8 cellular contexts compared by ENCODE assay signal in the genomic region with DNA sequence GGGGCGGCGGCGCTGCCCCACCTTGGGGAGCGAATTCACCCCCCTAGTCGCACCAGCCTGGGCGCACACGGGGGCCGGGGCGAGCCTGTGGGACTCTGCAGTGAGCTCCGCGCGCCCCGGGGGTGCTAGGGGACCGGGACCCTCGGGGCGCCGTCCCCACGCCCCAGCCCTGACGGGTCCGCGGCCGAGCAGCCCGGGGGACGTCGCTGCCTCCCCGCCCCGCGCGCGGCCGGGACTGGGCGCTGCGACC.
DNase-seq lines count a peak whose midpoint lies in the region; TF ChIP-seq lines count a peak whose summit lies in the region.

No MANE protein-coding gene starts in this region.

- H3K27ac ChIP-seq in effector memory CD4-positive, alpha-beta T cell (ENCODE audit: insufficient read depth, low read length, poor library complexity, severe bottlenecking): no peak overlapping the region
- H3K27ac ChIP-seq in neutrophil: peak overlapping the region; percentile 92

- peak overlapping the region; percentile 95 for H3K4me2 ChIP-seq in Loucy (ENCODE audit: low read depth, low read length, poor library complexity, severe bottlenecking)

- no peak for TF ChIP-seq CTCF in Loucy (conservative IDR thresholded peaks at IDR 0.05; ENCODE audit: low read length)
- TF ChIP-seq CTCF in neutrophil (IDR thresholded peaks at IDR 0.05): no peak

- H3K9ac ChIP-seq in ES-I3 (ENCODE audit: low read depth, low read length) (peak overlapping the region; percentile 58; the same call in 1 of the 2 replicates), Loucy (ENCODE audit: low read depth, low read length, poor library complexity, severe bottlenecking) (peak overlapping the region; percentile 73)

- H3K79me2 ChIP-seq in Loucy (ENCODE audit: insufficient read depth, low read length): peaks cover 39% of the 10 kb centered on the region

- H3K4me1 ChIP-seq in ES-I3 (ENCODE audit: insufficient read depth, low read length) (no peaks in the 10 kb centered on the region), Loucy (ENCODE audit: insufficient read depth, low read length, poor library complexity, severe bottlenecking) (peaks cover 56% of the 10 kb centered on the region), neutrophil (ENCODE audit: control insufficient read depth in 1 of 2, insufficient read depth in 1 of 2, low read depth in 1 of 2, low read length in 1 of 2) (peaks cover 25 to 32% of the 10 kb centered on the region in 2 experiments)
- peaks cover 9% of the 10 kb centered on the region for H3K4me1 ChIP-seq in effector memory CD4-positive, alpha-beta T cell (ENCODE audit: control insufficient read depth, insufficient read depth, low read length, poor library complexity, severe bottlenecking)

- H3K36me3 ChIP-seq in ES-I3 (ENCODE audit: insufficient read depth, low read length): no peaks in the 10 kb centered on the region
- no peaks in the 10 kb centered on the region for H3K36me3 ChIP-seq in Loucy (ENCODE audit: insufficient read depth, low read length)
- H3K36me3 ChIP-seq in effector memory CD4-positive, alpha-beta T cell (ENCODE audit: control insufficient read depth, insufficient read depth, low read length): no peaks in the 10 kb centered on the region
- H3K36me3 ChIP-seq in neutrophil: no peaks in the 10 kb centered on the region

- H4K20me1 ChIP-seq in Loucy (ENCODE audit: insufficient read depth, low read length, poor library complexity, severe bottlenecking): no peaks in the 10 kb centered on the region

- H3K27me3 ChIP-seq in Loucy (ENCODE audit: insufficient read depth, low read length, poor library complexity, severe bottlenecking) (no peaks in the 10 kb centered on the region), neutrophil (peaks cover 10% of the 10 kb centered on the region)
- no peaks in the 10 kb centered on the region for H3K27me3 ChIP-seq in effector memory CD4-positive, alpha-beta T cell (replicated peaks; ENCODE audit: control insufficient read depth, insufficient read depth, low read length, poor library complexity, severe bottlenecking)

- no peak for DNase-seq in effector memory CD4-positive, alpha-beta T cell
- DNase-seq in NCI-H748 treated with DMSO at 0.1 percent for 48 hours (lab: John Stamatoyannopoulos, UW) (no peak), hypothalamus (lab: John Stamatoyannopoulos, UW) (no peak), NCI-H748 (lab: John Stamatoyannopoulos, UW; ENCODE audit: unreplicated experiment) (no peak), NCI-H69 (lab: John Stamatoyannopoulos, UW) (no peak)

- H3K9me3 ChIP-seq in ES-I3 (ENCODE audit: control insufficient read depth, insufficient read depth, low read length) (no peaks in the 10 kb centered on the region), Loucy (ENCODE audit: insufficient read depth, low read depth, low read length) (no peaks in the 10 kb centered on the region), neutrophil (no peaks in the 10 kb centered on the region)
- H3K9me3 ChIP-seq in effector memory CD4-positive, alpha-beta T cell (ENCODE audit: control insufficient read depth, low read length): no peaks in the 10 kb centered on the region

- H3K4me3 ChIP-seq in Loucy (ENCODE audit: low read length, poor library complexity, severe bottlenecking): peak overlapping the region; percentile 85
- peak overlapping the region; percentile 57 for H3K4me3 ChIP-seq in effector memory CD4-positive, alpha-beta T cell (ENCODE audit: insufficient read depth, low read depth, low read length, poor library complexity, severe bottlenecking)
- H3K4me3 ChIP-seq in neutrophil (ENCODE audit: low read depth in 1 of 2, low read length in 1 of 2): peak overlapping the region; percentile 73 to 77

- peak overlapping the region; percentile 79; the same call in 1 of the 2 replicates for H2AFZ ChIP-seq in Loucy (ENCODE audit: low read length)

- no peaks in the 10 kb centered on the region for H3K9me2 ChIP-seq in Loucy (replicated peaks; ENCODE audit: low read depth, low read length)

- no peaks in the 10 kb centered on the region; the same call in 1 of the 2 replicates for H3F3A ChIP-seq in Loucy (ENCODE audit: low read depth)
